Comparison of ENCODE assay signal across 8 cellular contexts in genomic region chr17:30906101-30906911, GRCh38. TPM values are rescaled to one million over a fixed set of nuclear protein-coding genes. Genes with fewer than 3 reads are reported as not detected.
DNase-seq lines count a peak whose midpoint lies in the region; ATAC-seq lines count a peak whose summit lies in the region.

TEFM (minus strand) TSS chr17:30906238; CDS start chr17:30906198, 40 bp downstream.

- peak within 1 kb of the TSS; percentile 71 to 94 for H3K4me3 ChIP-seq in CD4-positive, alpha-beta memory T cell (ENCODE audit: low read length in 2 of 2)
- H3K4me3 ChIP-seq in effector memory CD4-positive, alpha-beta T cell (ENCODE audit: insufficient read depth, low read depth, low read length, poor library complexity, severe bottlenecking), result peak within 1 kb of the TSS; percentile 93

- H3K9me3 ChIP-seq in CD4-positive, alpha-beta memory T cell (ENCODE audit: control insufficient read depth in 1 of 2, low read length in 2 of 2), result no peaks in the 10 kb centered on the region
- no peaks in the 10 kb centered on the region for H3K9me3 ChIP-seq in effector memory CD4-positive, alpha-beta T cell (ENCODE audit: control insufficient read depth, low read length)

- peaks cover 9 to 26% of the 10 kb centered on the region in 2 donors for H3K36me3 Mint-ChIP-seq in CD4-positive, alpha-beta memory T cell

- H3K9me3 Mint-ChIP-seq in CD4-positive, alpha-beta memory T cell, result peaks cover 0 to 1% (median 0%) of the 10 kb centered on the region in 8 donors

- peak within 1 kb of the TSS; percentile 79 for H3K27ac ChIP-seq in CD4-positive, alpha-beta memory T cell (ENCODE audit: low read depth, low read length)
- peak within 1 kb of the TSS; percentile 78 for H3K27ac ChIP-seq in effector memory CD4-positive, alpha-beta T cell (ENCODE audit: insufficient read depth, low read length, poor library complexity, severe bottlenecking)

- no peaks in the 10 kb centered on the region for H3K27me3 Mint-ChIP-seq in CD4-positive, alpha-beta memory T cell

- intact Hi-C loops in CD4-positive, alpha-beta memory T cell (cut with micrococcal nuclease), result loop anchor here (1.0 kb wide), 2 partner anchors 64 to 102 kb away; no protein-coding TSS in a partner anchor

- peaks cover 29 to 58% (median 42%) of the 10 kb centered on the region in 4 donors for H3K4me1 Mint-ChIP-seq in CD4-positive, alpha-beta memory T cell

- H3K4me3 Mint-ChIP-seq in CD4-positive, alpha-beta memory T cell, result peak within 1 kb of the TSS; percentile 87 to 97 (median 91)

- H3K27ac Mint-ChIP-seq in CD4-positive, alpha-beta memory T cell, result peak within 1 kb of the TSS; percentile 81 to 98 (median 92)

- POLR2A ChIA-PET in CD4-positive, alpha-beta memory T cell (lab: Charles Lee; ENCODE audit: partially characterized antibody), result interaction anchor here (0.7 to 1.3 kb wide), 4 partner anchors 11 to 188 kb away, joined by 3 to 5 read pairs (median 4); partner anchors contain the start of gene NF1

- ATAC-seq in GM19455 (IDR thresholded peaks at IDR 0.05; ENCODE audit: unreplicated experiment), result peak; percentile 90

- DNase-seq in CD4-positive, alpha-beta memory T cell, result peak; percentile 82 to 87 (median 84)
- DNase-seq in HPDE6-E6E7 (ENCODE audit: extremely low spot score) (peak; percentile 86), NOMO-1 (lab: John Stamatoyannopoulos, UW; ENCODE audit: unreplicated experiment in 2 of 2) (peak; percentile 81 to 89), medulla oblongata (ENCODE audit: extremely low spot score) (peak; percentile 88)
- peak; percentile 74 to 76 for DNase-seq in activated CD8-positive, alpha-beta memory T cell treated with anti-CD3 and anti-CD28 coated beads for 4 hours (ENCODE audit: low read depth in 2 of 2)
- DNase-seq in effector memory CD4-positive, alpha-beta T cell, result peak; percentile 65 to 79 (median 74)
- peak; percentile 80 to 86 (median 81) for DNase-seq in stimulated activated CD4-positive, alpha-beta T cell treated with anti-CD3 and anti-CD28 coated beads, TNF-alpha, amount 100 ng/mL, for 48 hours (ENCODE audit: low read depth in 3 of 3)

- H3K27me3 ChIP-seq in CD4-positive, alpha-beta memory T cell (ENCODE audit: insufficient read depth, low read length), result no peaks in the 10 kb centered on the region
- no peaks in the 10 kb centered on the region for H3K27me3 ChIP-seq in effector memory CD4-positive, alpha-beta T cell (replicated peaks; ENCODE audit: control insufficient read depth, insufficient read depth, low read length, poor library complexity, severe bottlenecking)

- CTCF ChIA-PET in CD4-positive, alpha-beta memory T cell (lab: Charles Lee; ENCODE audit: partially characterized antibody), result interaction anchor here (0.9 kb wide), 1 partner anchor 28 kb away, joined by 3 read pairs; no protein-coding TSS in a partner anchor

- H3K36me3 ChIP-seq in CD4-positive, alpha-beta memory T cell (ENCODE audit: insufficient read depth, low read length), result peaks cover 3% of the 10 kb centered on the region
- peaks cover 9% of the 10 kb centered on the region for H3K36me3 ChIP-seq in effector memory CD4-positive, alpha-beta T cell (ENCODE audit: control insufficient read depth, insufficient read depth, low read length)

- peaks cover 38% of the 10 kb centered on the region for H3K4me1 ChIP-seq in CD4-positive, alpha-beta memory T cell (ENCODE audit: insufficient read depth, low read length)
- peaks cover 9% of the 10 kb centered on the region for H3K4me1 ChIP-seq in effector memory CD4-positive, alpha-beta T cell (ENCODE audit: control insufficient read depth, insufficient read depth, low read length, poor library complexity, severe bottlenecking)

RNA-seq across cellular contexts. Expression of gene TEFM, which starts in this region (rescaled TPM):
- 10 to 100 TPM; 20.2 to 21.3 TPM for total RNA-seq in CD4-positive, alpha-beta memory T cell
- 10 to 100 TPM; 20.8 to 21.2 TPM for polyA plus RNA-seq in CD4-positive, alpha-beta memory T cell

Comparison
In these comparisons a context has a peak if more than half of its experiments do, and no peak if none do; other contexts are left out.
1. Peak in every context shown above with its lines: DNase-seq, ATAC-seq, H3K4me3 ChIP-seq and H3K27ac ChIP-seq.